In the genomic region with DNA sequence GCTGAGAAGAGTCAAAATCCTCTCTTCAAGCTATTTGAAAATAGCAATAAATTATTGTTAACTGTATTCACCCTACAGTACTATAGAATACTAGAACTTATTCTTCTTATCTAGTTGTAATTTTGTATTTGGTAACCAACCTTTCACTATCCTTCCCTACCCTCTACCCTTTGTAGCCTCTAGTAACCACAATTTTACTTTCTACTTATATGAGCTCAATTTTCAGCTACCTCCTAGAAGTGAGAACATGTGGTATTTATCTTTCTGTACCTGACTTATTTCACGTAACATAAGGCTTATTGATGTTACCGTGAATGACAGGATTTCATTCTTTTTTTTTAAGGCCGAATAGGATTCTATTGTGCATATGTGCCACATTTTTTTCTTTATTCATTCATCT, we compare ENCODE assay signal across 28 cellular contexts. TPM values are rescaled to one million over a fixed set of nuclear protein-coding genes. Genes with fewer than 3 reads are reported as not detected.
DNase-seq lines count a peak whose midpoint lies in the region; ATAC-seq, FAIRE-seq and TF ChIP-seq lines count a peak whose summit lies in the region.
"Had no signal": no experiment of that assay in that cellular context is flagged by ENCODE, and none has a peak within 500 bp of the region (broad histone marks: within the 10 kb centered on the region; RNA-seq: fewer than 3 reads in every experiment).

No MANE protein-coding gene starts in this region.

- no peak for TF ChIP-seq POLR2A in GM12878 (IDR thresholded peaks at IDR 0.05; ENCODE audit: low read depth, low read length)

- 53% methylated on average over 3 of the region's 3 CpGs for WGBS in GM12878 (ENCODE audit: insufficient coverage, insufficient replicate concordance, low lambda C conversion rate, missing lambda C conversion rate)

- TF ChIP-seq CTCF in GM12878 (IDR thresholded peaks at IDR 0.05 in 2 of 3, conservative IDR thresholded peaks at IDR 0.05 in 1 of 3; ENCODE audit: control insufficient read depth in 2 of 3, extremely low read depth in 1 of 3, insufficient read depth in 1 of 3, low read depth in 3 of 3, low read length in 3 of 3) = no peak

- peak overlapping the region; percentile 44; the same call in 1 of the 2 replicates for H3K4me2 ChIP-seq in GM12878 (ENCODE audit: control insufficient read depth, insufficient read depth)
- H3K4me2 ChIP-seq: SK-N-SH had no signal

- DNase-seq in GM12878 (ENCODE audit: low read depth, low spot score) (no peak), A172 (ENCODE audit: low spot score) (no peak), AG08396 (ENCODE audit: low spot score) (no peak)
- DNase-seq: activated CD4-positive, alpha-beta T cell treated with anti-CD3 and anti-CD28 coated beads for 48 hours; activated naive CD4-positive, alpha-beta T cell treated with Interleukin-2 at 50 U/mL for 16 hours; activated T-cell treated with anti-CD3 and anti-CD28 coated beads, Interleukin-2, amount 50 U/mL, for 24 hours; adrenal gland; CD4-positive, alpha-beta T cell; foreskin melanocyte; NCI-H1417 treated with DMSO at 0.1 percent for 48 hours; NCI-H2107; sigmoid colon; SK-N-SH; stimulated activated CD4-positive, alpha-beta T cell treated with anti-CD3 and anti-CD28 coated beads, Interleukin-15, amount 100 ng/mL, for 24 hours; stimulated activated naive CD8-positive, alpha-beta T cell treated with anti-CD3 and anti-CD28 coated beads, Interleukin-15, Interleukin-2, amounts not matched to agents 100 U/mL and 50 U/mL, for 24 hours; thyroid gland had no signal

- FAIRE-seq in GM12878 (lab: Jason Lieb, UNC) = no peak
- FAIRE-seq: bronchial epithelial cell, K562 had no signal

- POLR2A ChIA-PET in GM12878 (lab: Charles Lee) = interaction anchor here (0.6 kb wide), 1 partner anchor 187 kb away, joined by 3 read pairs; no protein-coding TSS in a partner anchor

- intact Hi-C loops in GM12878 (cut with micrococcal nuclease; ENCODE audit: unreplicated experiment) = no loop called here

- H3K4me3 ChIP-seq in GM12878 = no peak overlapping the region
- H3K4me3 ChIP-seq: adrenal gland, coronary artery, esophagus muscularis mucosa, K562, prostate gland, sigmoid colon, thyroid gland had no signal

- no peaks in the 10 kb centered on the region for H4K20me1 ChIP-seq in GM12878 (ENCODE audit: control insufficient read depth, insufficient read depth)

- no peak overlapping the region for H3K27ac ChIP-seq in GM12878 (ENCODE audit: control insufficient read depth, insufficient read depth)
- H3K27ac ChIP-seq: adrenal gland, coronary artery, esophagus muscularis mucosa, prostate gland, RWPE1, sigmoid colon, thyroid gland had no signal

- H3K27me3 ChIP-seq in GM12878 (replicated peaks in 1 of 2; ENCODE audit: control insufficient read depth in 2 of 2, insufficient read depth in 2 of 2, low read length in 1 of 2) = no peaks in the 10 kb centered on the region
- H3K27me3 ChIP-seq: adrenal gland, esophagus muscularis mucosa, sigmoid colon, thyroid gland had no signal

- no peak for TF ChIP-seq EP300 in GM12878 (IDR thresholded peaks at IDR 0.05; ENCODE audit: borderline replicate concordance in 1 of 2, control insufficient read depth in 1 of 2, low read depth in 2 of 2, low read length in 2 of 2)

- BruUV-seq in GM12878 (replicated peaks; lab: Mats Ljungman, UMichigan) = no TSS peak

- H3K79me2 ChIP-seq in GM12878 (ENCODE audit: control insufficient read depth, insufficient read depth, low read length) = no peaks in the 10 kb centered on the region

- H3K36me3 ChIP-seq in GM12878 (ENCODE audit: control insufficient read depth in 2 of 2, insufficient read depth in 2 of 2, low read length in 1 of 2) = no peaks in the 10 kb centered on the region
- H3K36me3 ChIP-seq: adrenal gland, esophagus muscularis mucosa, prostate gland, sigmoid colon, thyroid gland had no signal

- peak; percentile 48 for ATAC-seq in GM18517 (IDR thresholded peaks at IDR 0.05; ENCODE audit: unreplicated experiment)
- peak; percentile 56 for ATAC-seq in GM21390 (IDR thresholded peaks at IDR 0.05; ENCODE audit: unreplicated experiment)
- ATAC-seq in HG03469 (IDR thresholded peaks at IDR 0.05; ENCODE audit: unreplicated experiment) = peak; percentile 22
- ATAC-seq in GM12878 = peak; percentile 31
- ATAC-seq in GM21786 (IDR thresholded peaks at IDR 0.05; ENCODE audit: unreplicated experiment) = no peak
- ATAC-seq: K562; stimulated activated naive CD8-positive, alpha-beta T cell treated with anti-CD3 and anti-CD28 coated beads, Interleukin-15, Interleukin-2, amounts not matched to agents 100 U/mL and 50 U/mL, for 24 hours had no signal

- SMC1A ChIA-PET in GM12878 (lab: Charles Lee; ENCODE audit: uncharacterized antibody, unreplicated experiment) = interaction anchor here (0.7 kb wide), 1 partner anchor 8 kb away, joined by 3 read pairs; no protein-coding TSS in a partner anchor

- no peak overlapping the region for H2AFZ ChIP-seq in GM12878 (ENCODE audit: control insufficient read depth, low read depth, low read length)

- H3K9me3 ChIP-seq in GM12878 (replicated peaks; ENCODE audit: control insufficient read depth, insufficient read depth, low read length) = no peaks in the 10 kb centered on the region; the same call in 2 of the 3 replicates
- H3K9me3 ChIP-seq: adrenal gland, esophagus muscularis mucosa, prostate gland, sigmoid colon, SK-N-SH, thyroid gland had no signal

- RAD21 ChIA-PET in GM12878 (lab: Charles Lee; ENCODE audit: unreplicated experiment) = no interaction called here

- no peak for TF ChIP-seq RAD21 in GM12878 (IDR thresholded peaks at IDR 0.05; ENCODE audit: insufficient read depth, low read depth, low read length)

- in situ Hi-C loops in GM12878 (cut with MboI) = no loop called here

- CTCF ChIA-PET in GM12878 (lab: Yijun Ruan, JAX) = no interaction called here

- H3K4me1 ChIP-seq in GM12878 (ENCODE audit: control insufficient read depth, insufficient read depth, low read length) = peaks cover 9% of the 10 kb centered on the region; the same call in 1 of the 2 replicates
- H3K4me1 ChIP-seq: adrenal gland, prostate gland, sigmoid colon, thyroid gland had no signal

- H3K9ac ChIP-seq in GM12878 (ENCODE audit: control insufficient read depth, insufficient read depth, low read length) = no peak overlapping the region
- H3K9ac ChIP-seq: SK-N-SH had no signal

TF ChIP-seq in GM12878, 131 proteins besides CTCF, POLR2A, EP300 and RAD21 (continues in another document):
- TF ChIP-seq IKZF1 (conservative IDR thresholded peaks at IDR 0.05) = no peak
- TF ChIP-seq ZBED1 (IDR thresholded peaks at IDR 0.05; ENCODE audit: borderline replicate concordance) = no peak
- TF ChIP-seq EED (IDR thresholded peaks at IDR 0.05; ENCODE audit: low read depth) = no peak
- TF ChIP-seq, protein P1, sequence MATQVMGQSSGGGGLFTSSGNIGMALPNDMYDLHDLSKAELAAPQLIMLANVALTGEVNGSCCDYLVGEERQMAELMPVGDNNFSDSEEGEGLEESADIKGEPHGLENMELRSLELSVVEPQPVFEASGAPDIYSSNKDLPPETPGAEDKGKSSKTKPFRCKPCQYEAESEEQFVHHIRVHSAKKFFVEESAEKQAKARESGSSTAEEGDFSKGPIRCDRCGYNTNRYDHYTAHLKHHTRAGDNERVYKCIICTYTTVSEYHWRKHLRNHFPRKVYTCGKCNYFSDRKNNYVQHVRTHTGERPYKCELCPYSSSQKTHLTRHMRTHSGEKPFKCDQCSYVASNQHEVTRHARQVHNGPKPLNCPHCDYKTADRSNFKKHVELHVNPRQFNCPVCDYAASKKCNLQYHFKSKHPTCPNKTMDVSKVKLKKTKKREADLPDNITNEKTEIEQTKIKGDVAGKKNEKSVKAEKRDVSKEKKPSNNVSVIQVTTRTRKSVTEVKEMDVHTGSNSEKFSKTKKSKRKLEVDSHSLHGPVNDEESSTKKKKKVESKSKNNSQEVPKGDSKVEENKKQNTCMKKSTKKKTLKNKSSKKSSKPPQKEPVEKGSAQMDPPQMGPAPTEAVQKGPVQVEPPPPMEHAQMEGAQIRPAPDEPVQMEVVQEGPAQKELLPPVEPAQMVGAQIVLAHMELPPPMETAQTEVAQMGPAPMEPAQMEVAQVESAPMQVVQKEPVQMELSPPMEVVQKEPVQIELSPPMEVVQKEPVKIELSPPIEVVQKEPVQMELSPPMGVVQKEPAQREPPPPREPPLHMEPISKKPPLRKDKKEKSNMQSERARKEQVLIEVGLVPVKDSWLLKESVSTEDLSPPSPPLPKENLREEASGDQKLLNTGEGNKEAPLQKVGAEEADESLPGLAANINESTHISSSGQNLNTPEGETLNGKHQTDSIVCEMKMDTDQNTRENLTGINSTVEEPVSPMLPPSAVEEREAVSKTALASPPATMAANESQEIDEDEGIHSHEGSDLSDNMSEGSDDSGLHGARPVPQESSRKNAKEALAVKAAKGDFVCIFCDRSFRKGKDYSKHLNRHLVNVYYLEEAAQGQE (IDR thresholded peaks at IDR 0.05; ENCODE audit: low read depth, low read length) = no peak
- TF ChIP-seq CBX3 (IDR thresholded peaks at IDR 0.05; ENCODE audit: borderline replicate concordance, low read depth) = no peak
- no peak for TF ChIP-seq IKZF2 (IDR thresholded peaks at IDR 0.05)

RNA-seq across cellular contexts. Expression of gene ZC3H11B, which starts 30.0 kb away (rescaled TPM):
- 0.54 TPM in 1 of 2 replicates, not detected in the other for total RNA-seq in GM12878 (2013; cell fraction: nucleolus; rRNA removed)
- total RNA-seq in GM12878 (2014; rRNA removed) (0.06 TPM in 1 of 2 replicates, not detected in the other), GM12878 (2014; rRNA removed; fragmentation: Illumina TruSeq; extraction: Trizol) (0.04 TPM in 1 of 2 replicates, not detected in the other), GM12878 (2021) (0.15 TPM in 1 of 2 replicates, not detected in the other)
- 0.41 TPM for polyA plus RNA-seq in GM12878 (2011; ENCODE audit: low read depth)
- polyA plus RNA-seq in GM12878 (2011; rRNA removed) (0.30 and 0.36 TPM in 2 replicates), GM12878 (2014; fragmentation: Illumina TruSeq; extraction: Trizol) (0.13 TPM in 2 replicates), GM12878 (2014; fragmentation: Nextera tagmentation; extraction: Ambion mirVana) (under 1 TPM in 1 of 2 experiments, not detected in 1; 0.03 TPM), GM12878 (2014; rRNA removed) (not detected in 2 replicates), GM12878 (2016; fragmentation: Nextera tagmentation; extraction: Ambion mirVana) (under 1 TPM in 1 of 2 experiments, not detected in 1; 0.17 TPM)
- 0.03 TPM in 1 of 2 replicates, not detected in the other for polyA plus RNA-seq in GM12878 (2011; cell fraction: cytosol; rRNA removed)
- polyA plus RNA-seq in GM12878 (2011; cell fraction: nucleus; rRNA removed) = 0.07 and 0.21 TPM in 2 replicates
- polyA plus RNA-seq in GM12878 (2012) = 0.09 and 0.13 TPM in 2 replicates
- not detected in 2 replicates for polyA minus RNA-seq in GM12878 (2011; rRNA and poly(A)+ RNA removed)
- 0.42 TPM in 1 of 2 replicates, not detected in the other for polyA minus RNA-seq in GM12878 (2011; cell fraction: cytosol; rRNA and poly(A)+ RNA removed)
- not detected in 2 replicates for polyA minus RNA-seq in GM12878 (2011; cell fraction: nucleus; rRNA and poly(A)+ RNA removed)
- total RNA-seq in A172 (2014; rRNA removed; shearing (Covaris generic)) = 0.03 and 0.05 TPM in 2 replicates
- total RNA-seq: activated CD8-positive, alpha-beta memory T cell treated with anti-CD3 and anti-CD28 coated beads for 36 hours; bronchial epithelial cell; esophagus muscularis mucosa; NCI-H460; thyroid gland had no signal
- polyA plus RNA-seq: SK-N-SH had no signal
